ENCODE assay signal across 18 cellular contexts in genomic region chr13:109541081-109541480, GRCh38.
"Had no signal": no experiment of that assay in that cellular context is flagged by ENCODE, and none has a peak within 500 bp of the region (broad histone marks: within the 10 kb centered on the region; RNA-seq: fewer than 3 reads in every experiment).

No MANE protein-coding gene starts in this region.

- DNase-seq: cortex of kidney; dorsolateral prefrontal cortex; effector CD8-positive, alpha-beta T cell; mesendoderm; naive B cell; occipital lobe; pancreas; right lobe of liver; stimulated activated CD4-positive, alpha-beta T cell treated with anti-CD3 and anti-CD28 coated beads, Interleukin-4, amount 100 ng/mL, for 1 hour; stimulated activated CD8-positive, alpha-beta memory T cell treated with anti-CD3 and anti-CD28 coated beads, Interleukin-4, amount 100 ng/mL, for 48 hours; stimulated activated naive CD8-positive, alpha-beta T cell treated with anti-CD3 and anti-CD28 coated beads, Interleukin-15, Interleukin-2, amounts not matched to agents 100 U/mL and 50 U/mL, for 24 hours; thyroid gland; upper lobe of left lung; uterus had no signal

- FAIRE-seq: frontal cortex, keratinocyte, pancreas had no signal

- ATAC-seq: pancreas; right lobe of liver; stimulated activated effector memory CD8-positive, alpha-beta T cell treated with anti-CD3 and anti-CD28 coated beads, Interleukin-12 subunit alpha, Interleukin-12 subunit beta, amount 100 ng/mL, for 72 hours; stimulated activated naive CD8-positive, alpha-beta T cell treated with anti-CD3 and anti-CD28 coated beads, Interleukin-15, Interleukin-2, amounts not matched to agents 100 U/mL and 50 U/mL, for 24 hours had no signal

- H3K27me3 ChIP-seq: pancreas, right lobe of liver, thyroid gland, upper lobe of left lung, uterus had no signal

- H3K27ac ChIP-seq: dorsolateral prefrontal cortex, pancreas, right lobe of liver, suprapubic skin, thyroid gland, upper lobe of left lung, uterus had no signal

- H3K9me3 ChIP-seq: pancreas, right lobe of liver, suprapubic skin, thyroid gland, upper lobe of left lung, uterus had no signal

- H3K36me3 ChIP-seq: pancreas, right lobe of liver, suprapubic skin, thyroid gland, upper lobe of left lung, uterus had no signal

- H3K4me1 ChIP-seq: pancreas, right lobe of liver, suprapubic skin, thyroid gland, upper lobe of left lung, uterus had no signal

- H3K4me3 ChIP-seq: dorsolateral prefrontal cortex, pancreas, right lobe of liver, suprapubic skin, thyroid gland, upper lobe of left lung, uterus had no signal
